ENCODE assay signal across 35 cellular contexts in genomic region chr1:168638884-168639283, GRCh38.
"Had no signal": no experiment of that assay in that cellular context is flagged by ENCODE, and none has a peak within 500 bp of the region (broad histone marks: within the 10 kb centered on the region; RNA-seq: fewer than 3 reads in every experiment).

No MANE protein-coding gene starts in this region.

- H3K27me3 ChIP-seq: adrenal gland, brain microvascular endothelial cell, dorsolateral prefrontal cortex, heart right ventricle, hepatocyte had no signal

- H3K9me3 Mint-ChIP-seq: activated CD4-positive, alpha-beta memory T cell treated with anti-CD3 and anti-CD28 coated beads for 36 hours; activated naive CD4-positive, alpha-beta T cell treated with anti-CD3 and anti-CD28 coated beads for 36 hours; activated naive CD8-positive, alpha-beta T cell treated with anti-CD3 and anti-CD28 coated beads for 36 hours; activated naive CD8-positive, alpha-beta T cell treated with anti-CD3 and anti-CD28 coated beads, Interleukin-2, amount 50 U/mL, for 24 hours; activated T-helper 1 cell treated with anti-CD3 and anti-CD28 coated beads, Interleukin-12 subunit alpha, Interleukin-12 subunit beta, Interleukin-2, Interleukin-4 antibody, amounts not matched to agents 30 ng/mL and 10 ng/mL and 1 ng/mL, durations not matched to agents 14 hours and 24 hours and 36 hours; activated T-helper 2 cell treated with anti-CD3 and anti-CD28 coated beads, Interferon-gamma antibody, Interleukin-2, Interleukin-4, amounts not matched to agents 10 μg/mL and 5 μg/mL and 100 μg/mL, durations not matched to agents 14 hours and 24 hours and 36 hours; central memory CD8-positive, alpha-beta T cell; dendritic cell treated with granulocyte-macrophage colony-stimulating factor and Interleukin-4, amounts not matched to agents 40 ng/mL and 50 ng/mL, for 4 days; endodermal cell; T-helper 2 cell treated with Interferon-gamma antibody and Interleukin-4, amounts not matched to agents 5 μg/mL and 100 μg/mL, for 36 hours had no signal

- H3K4me3 ChIP-seq: adrenal gland, coronary artery, dorsolateral prefrontal cortex, heart right ventricle, hepatocyte had no signal

- FAIRE-seq: bronchial epithelial cell had no signal

- H2AFZ ChIP-seq: hepatocyte had no signal

- H3K4me3 Mint-ChIP-seq: activated CD4-positive, alpha-beta memory T cell treated with anti-CD3 and anti-CD28 coated beads for 36 hours; activated CD4-positive, alpha-beta T cell treated with anti-CD3 and anti-CD28 coated beads for 36 hours; activated CD4-positive, alpha-beta T cell treated with anti-CD3 and anti-CD28 coated beads, Interleukin-2, amount 10 ng/mL, durations not matched to agents 24 days and 14 days; activated CD8-positive, alpha-beta memory T cell treated with anti-CD3 and anti-CD28 coated beads, Interleukin-2, amount 10 ng/mL, durations not matched to agents 7 days and 5 days; activated CD8-positive, alpha-beta T cell treated with anti-CD3 and anti-CD28 coated beads, Interleukin-2, amount 10 ng/mL, durations not matched to agents 7 days and 5 days; activated naive CD4-positive, alpha-beta T cell treated with anti-CD3 and anti-CD28 coated beads for 36 hours; activated naive CD4-positive, alpha-beta T cell treated with anti-CD3 and anti-CD28 coated beads, Interleukin-2, amount 50 U/mL, for 24 hours; activated naive CD8-positive, alpha-beta T cell treated with anti-CD3 and anti-CD28 coated beads for 36 hours; activated naive CD8-positive, alpha-beta T cell treated with anti-CD3 and anti-CD28 coated beads, Interleukin-2, amount 50 U/mL, for 24 hours; activated T-helper 1 cell treated with anti-CD3 and anti-CD28 coated beads, Interleukin-12 subunit alpha, Interleukin-12 subunit beta, Interleukin-2, Interleukin-4 antibody, amounts not matched to agents 30 ng/mL and 10 ng/mL and 1 ng/mL, durations not matched to agents 14 hours and 24 hours and 36 hours; central memory CD8-positive, alpha-beta T cell; dendritic cell treated with granulocyte-macrophage colony-stimulating factor and Interleukin-4, amounts not matched to agents 40 ng/mL and 50 ng/mL, for 4 days; endodermal cell; T-helper 17 cell; T-helper 2 cell treated with Interferon-gamma antibody and Interleukin-4, amounts not matched to agents 5 μg/mL and 100 μg/mL, for 36 hours had no signal

- H3K36me3 ChIP-seq: adrenal gland, brain microvascular endothelial cell, heart right ventricle had no signal

- DNase-seq: activated CD4-positive, alpha-beta memory T cell treated with anti-CD3 and anti-CD28 coated beads for 36 hours; activated CD4-positive, alpha-beta T cell treated with anti-CD3 and anti-CD28 coated beads for 36 hours; activated CD4-positive, alpha-beta T cell treated with anti-CD3 and anti-CD28 coated beads, Interleukin-2, amount 10 ng/mL, durations not matched to agents 24 days and 14 days; activated CD4-positive, CD25-positive, alpha-beta regulatory T cell; activated CD4-positive, CD25-positive, alpha-beta regulatory T cell treated with anti-CD3 and anti-CD28 coated beads, Interleukin-2, amount 50 U/mL, for 72 hours; activated CD8-positive, alpha-beta memory T cell treated with anti-CD3 and anti-CD28 coated beads, Interleukin-2, amount 10 ng/mL, durations not matched to agents 7 days and 5 days; activated CD8-positive, alpha-beta memory T cell treated with anti-CD3 and anti-CD28 coated beads, Interleukin-2, amount 50 U/mL, for 4 hours; activated CD8-positive, alpha-beta T cell treated with anti-CD3 and anti-CD28 coated beads, Interleukin-2, amount 10 ng/mL, durations not matched to agents 7 days and 5 days; activated effector memory CD4-positive, alpha-beta T cell treated with anti-CD3 and anti-CD28 coated beads, Interleukin-2, amount 50 U/mL, for 16 hours; activated naive CD4-positive, alpha-beta T cell treated with anti-CD3 and anti-CD28 coated beads for 36 hours; activated naive CD8-positive, alpha-beta T cell treated with anti-CD3 and anti-CD28 coated beads for 36 hours; activated naive CD8-positive, alpha-beta T cell treated with anti-CD3 and anti-CD28 coated beads, Interleukin-2, amount 50 U/mL, for 24 hours; activated T-cell treated with anti-CD3 and anti-CD28 coated beads, Interleukin-2, amount 50 U/mL, for 1 hour; activated T-cell treated with anti-CD3 and anti-CD28 coated beads, Interleukin-2, amount 50 U/mL, for 48 hours; adrenal gland; amygdala; aorta; brain microvascular endothelial cell; dorsolateral prefrontal cortex; effector memory CD4-positive, alpha-beta T cell; endodermal cell; foreskin fibroblast; heart right ventricle; T-helper 17 cell; T1000 had no signal

- H3K4me1 ChIP-seq: adrenal gland had no signal

- H3K27ac ChIP-seq: adrenal gland, brain microvascular endothelial cell, coronary artery, heart right ventricle had no signal

- H3K27ac Mint-ChIP-seq: activated CD4-positive, alpha-beta memory T cell treated with anti-CD3 and anti-CD28 coated beads for 36 hours; activated CD4-positive, alpha-beta T cell treated with anti-CD3 and anti-CD28 coated beads for 36 hours; activated CD4-positive, alpha-beta T cell treated with anti-CD3 and anti-CD28 coated beads, Interleukin-2, amount 10 ng/mL, durations not matched to agents 24 days and 14 days; activated CD8-positive, alpha-beta memory T cell treated with anti-CD3 and anti-CD28 coated beads, Interleukin-2, amount 10 ng/mL, durations not matched to agents 7 days and 5 days; activated CD8-positive, alpha-beta T cell treated with anti-CD3 and anti-CD28 coated beads, Interleukin-2, amount 10 ng/mL, durations not matched to agents 7 days and 5 days; activated naive CD4-positive, alpha-beta T cell treated with anti-CD3 and anti-CD28 coated beads for 36 hours; activated naive CD4-positive, alpha-beta T cell treated with anti-CD3 and anti-CD28 coated beads, Interleukin-2, amount 50 U/mL, for 24 hours; activated naive CD8-positive, alpha-beta T cell treated with anti-CD3 and anti-CD28 coated beads for 36 hours; activated naive CD8-positive, alpha-beta T cell treated with anti-CD3 and anti-CD28 coated beads, Interleukin-2, amount 50 U/mL, for 24 hours; activated T-helper 1 cell treated with anti-CD3 and anti-CD28 coated beads, Interleukin-12 subunit alpha, Interleukin-12 subunit beta, Interleukin-2, Interleukin-4 antibody, amounts not matched to agents 30 ng/mL and 10 ng/mL and 1 ng/mL, durations not matched to agents 14 hours and 24 hours and 36 hours; activated T-helper 2 cell treated with anti-CD3 and anti-CD28 coated beads, Interferon-gamma antibody, Interleukin-2, Interleukin-4, amounts not matched to agents 10 μg/mL and 5 μg/mL and 100 μg/mL, durations not matched to agents 14 hours and 24 hours and 36 hours; dendritic cell treated with granulocyte-macrophage colony-stimulating factor and Interleukin-4, amounts not matched to agents 40 ng/mL and 50 ng/mL, for 4 days; endodermal cell; T-helper 17 cell; T-helper 2 cell treated with Interferon-gamma antibody and Interleukin-4, amounts not matched to agents 5 μg/mL and 100 μg/mL, for 36 hours had no signal

- H3K4me1 Mint-ChIP-seq: activated CD4-positive, alpha-beta T cell treated with anti-CD3 and anti-CD28 coated beads for 36 hours; activated CD4-positive, alpha-beta T cell treated with anti-CD3 and anti-CD28 coated beads, Interleukin-2, amount 10 ng/mL, durations not matched to agents 24 days and 14 days; activated CD8-positive, alpha-beta memory T cell treated with anti-CD3 and anti-CD28 coated beads, Interleukin-2, amount 10 ng/mL, durations not matched to agents 7 days and 5 days; activated naive CD4-positive, alpha-beta T cell treated with anti-CD3 and anti-CD28 coated beads, Interleukin-2, amount 50 U/mL, for 24 hours; activated naive CD8-positive, alpha-beta T cell treated with anti-CD3 and anti-CD28 coated beads for 36 hours; central memory CD8-positive, alpha-beta T cell; endodermal cell had no signal

- H3K9me3 ChIP-seq: adrenal gland, heart right ventricle had no signal

- H3K4me2 ChIP-seq: hepatocyte had no signal

- H3K79me2 ChIP-seq: hepatocyte had no signal

- H3K27me3 Mint-ChIP-seq: dendritic cell treated with granulocyte-macrophage colony-stimulating factor and Interleukin-4, amounts not matched to agents 40 ng/mL and 50 ng/mL, for 4 days had no signal

- ATAC-seq: activated CD4-positive, alpha-beta T cell treated with anti-CD3 and anti-CD28 coated beads for 36 hours; activated CD8-positive, alpha-beta memory T cell treated with anti-CD3 and anti-CD28 coated beads, Interleukin-2, amount 10 ng/mL, durations not matched to agents 7 days and 5 days; activated CD8-positive, alpha-beta T cell treated with anti-CD3 and anti-CD28 coated beads, Interleukin-2, amount 10 ng/mL, durations not matched to agents 7 days and 5 days; activated naive CD8-positive, alpha-beta T cell treated with anti-CD3 and anti-CD28 coated beads, Interleukin-2, amount 50 U/mL, for 24 hours; esophagus mucosa; heart right ventricle; T-helper 17 cell had no signal
